In the genomic region with DNA sequence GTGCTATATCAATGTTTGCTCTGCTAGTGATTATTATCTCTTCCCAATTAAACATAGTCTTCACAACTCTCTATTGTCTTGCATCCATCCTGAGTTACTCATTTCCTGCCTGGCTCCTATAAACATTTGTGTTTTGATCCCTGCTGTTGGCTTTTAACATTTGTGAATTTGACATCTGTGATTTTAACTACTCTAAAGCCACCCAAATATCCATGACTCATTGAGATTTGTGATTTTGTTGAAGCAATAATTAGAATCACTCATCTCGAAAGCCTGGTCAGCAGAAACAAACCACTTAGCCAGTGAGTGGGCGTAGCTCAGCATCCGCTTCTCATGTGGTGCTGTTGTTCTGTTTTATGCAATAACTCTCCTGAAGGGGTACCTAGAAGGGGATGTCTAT, we compare ENCODE assay signal across 11 cellular contexts.
DNase-seq lines count a peak whose midpoint lies in the region; ATAC-seq and FAIRE-seq lines count a peak whose summit lies in the region.
"Had no signal": no experiment of that assay in that cellular context is flagged by ENCODE, and none has a peak within 500 bp of the region (broad histone marks: within the 10 kb centered on the region; RNA-seq: fewer than 3 reads in every experiment).

No MANE protein-coding gene starts in this region.

- peak; percentile 97 for FAIRE-seq in islet of Langerhans (lab: Jason Lieb, UNC)

- DNase-seq in DMS153 treated with DMSO at 0.1 percent for 48 hours (lab: John Stamatoyannopoulos, UW; ENCODE audit: unreplicated experiment) (peak; percentile 50), SW480 (ENCODE audit: low spot score) (peak; percentile 54), UCSD-AML1 (lab: John Stamatoyannopoulos, UW; ENCODE audit: unreplicated experiment) (no peak), DMS53 treated with DMSO at 0.1 percent for 48 hours (lab: John Stamatoyannopoulos, UW; ENCODE audit: unreplicated experiment) (no peak)
- no peak for DNase-seq in activated T-cell treated with anti-CD3 and anti-CD28 coated beads, Interleukin-2, amount 50 U/mL, for 72 hours
- DNase-seq: aorta, foreskin keratinocyte, right lobe of liver had no signal

- no peak overlapping the region for H3K4me3 Mint-ChIP-seq in activated T-cell treated with anti-CD3 and anti-CD28 coated beads, Interleukin-2, amount 50 U/mL, for 72 hours

- no peaks in the 10 kb centered on the region for H3K4me1 Mint-ChIP-seq in activated T-cell treated with anti-CD3 and anti-CD28 coated beads, Interleukin-2, amount 50 U/mL, for 72 hours (ENCODE audit: low read depth)

- no peaks in the 10 kb centered on the region for H3K27me3 Mint-ChIP-seq in activated T-cell treated with anti-CD3 and anti-CD28 coated beads, Interleukin-2, amount 50 U/mL, for 72 hours (ENCODE audit: low read depth)

- H3K9me3 Mint-ChIP-seq in activated T-cell treated with anti-CD3 and anti-CD28 coated beads, Interleukin-2, amount 50 U/mL, for 72 hours = peaks cover 1 to 5% of the 10 kb centered on the region in 2 donors

- peaks cover 0 to 2% of the 10 kb centered on the region in 2 donors for H3K36me3 Mint-ChIP-seq in activated T-cell treated with anti-CD3 and anti-CD28 coated beads, Interleukin-2, amount 50 U/mL, for 72 hours (ENCODE audit: insufficient read depth in 2 of 2)

- no peak overlapping the region for H3K27ac Mint-ChIP-seq in activated T-cell treated with anti-CD3 and anti-CD28 coated beads, Interleukin-2, amount 50 U/mL, for 72 hours

- ATAC-seq in HG03378 (IDR thresholded peaks at IDR 0.05; ENCODE audit: unreplicated experiment) (peak; percentile 71), HG03097 (IDR thresholded peaks at IDR 0.05; ENCODE audit: low FRiP score, unreplicated experiment) (no peak)
- no peak for ATAC-seq in activated T-cell treated with anti-CD3 and anti-CD28 coated beads, Interleukin-2, amount 50 U/mL, for 72 hours (replicated peaks in 1 of 2)
- ATAC-seq: foreskin keratinocyte had no signal

Comparison
In these comparisons a context has a peak if more than half of its experiments do, and no peak if none do; other contexts are left out.
1. DNase-seq: peak in DMS153 treated with DMSO at 0.1 percent for 48 hours (single experiment) and SW480 (single experiment); none in UCSD-AML1 (single experiment), DMS53 treated with DMSO at 0.1 percent for 48 hours (single experiment) and activated T-cell treated with anti-CD3 and anti-CD28 coated beads, Interleukin-2, amount 50 U/mL, for 72 hours (0 of 2).